18 cellular contexts compared by ENCODE assay signal in the genomic region with DNA sequence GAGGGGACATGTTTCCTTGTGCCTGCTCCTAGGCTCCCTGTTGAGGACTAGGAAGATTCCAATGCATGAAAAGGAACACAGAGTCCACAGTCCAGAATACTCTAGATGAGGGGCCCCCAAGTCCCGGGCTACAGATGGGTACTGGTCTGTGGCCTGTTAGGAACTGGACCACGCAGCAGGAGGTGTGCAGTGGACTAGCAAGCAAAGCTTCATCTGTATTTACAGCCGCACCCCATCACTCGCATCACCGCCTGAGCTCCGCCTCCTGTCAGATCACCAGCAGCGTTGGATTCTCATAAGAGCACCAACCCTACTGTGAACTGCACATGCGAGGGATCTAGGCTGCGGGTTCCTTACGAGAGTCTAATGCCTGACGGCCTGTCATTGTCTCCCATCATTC.
DNase-seq lines count a peak whose midpoint lies in the region; ATAC-seq, FAIRE-seq and TF ChIP-seq lines count a peak whose summit lies in the region.
"Had no signal": no experiment of that assay in that cellular context is flagged by ENCODE, and none has a peak within 500 bp of the region (broad histone marks: within the 10 kb centered on the region; RNA-seq: fewer than 3 reads in every experiment).

No MANE protein-coding gene starts in this region.

- no peak for TF ChIP-seq EP300 in HepG2 (IDR thresholded peaks at IDR 0.05; ENCODE audit: low read depth in 2 of 2, low read length in 2 of 2)
- no peak for TF ChIP-seq EP300 in HepG2 (CRISPR knock-in tag; IDR thresholded peaks at IDR 0.05; ENCODE audit: borderline replicate concordance)

- H3K27me3 ChIP-seq in HepG2 (ENCODE audit: control insufficient read depth in 1 of 2, insufficient read depth in 2 of 2, low read length in 2 of 2): no peaks in the 10 kb centered on the region
- H3K27me3 ChIP-seq in right lobe of liver: no peaks in the 10 kb centered on the region

- H3K4me1 Mint-ChIP-seq in central memory CD8-positive, alpha-beta T cell: peaks cover 92% of the 10 kb centered on the region
- peaks cover 42 to 95% (median 89%) of the 10 kb centered on the region in 4 donors for H3K4me1 Mint-ChIP-seq in naive thymus-derived CD8-positive, alpha-beta T cell

- TF ChIP-seq POLR2A in HepG2 (IDR thresholded peaks at IDR 0.05; ENCODE audit: insufficient read depth in 1 of 2, low read depth in 2 of 2, low read length in 2 of 2) (no peak), right lobe of liver (IDR thresholded peaks at IDR 0.05) (no peak)

- no peak overlapping the region for H3K9ac ChIP-seq in HepG2 (ENCODE audit: insufficient read depth, low read depth, low read length)

- CTCF ChIA-PET in HepG2 (lab: Yijun Ruan, JAX; ENCODE audit: low intra/inter-chr PET ratio, low total read pairs) (no interaction called here), OCI-LY7 (lab: Charles Lee; ENCODE audit: unreplicated experiment) (no interaction called here)

- ATAC-seq in HepG2: no peak
- ATAC-seq in right lobe of liver: no peak
- ATAC-seq in central memory CD8-positive, alpha-beta T cell (replicated peaks; ENCODE audit: extremely low read depth, poor library complexity, severe bottlenecking): no peak
- peak; percentile 5 to 9 for ATAC-seq in naive thymus-derived CD8-positive, alpha-beta T cell
- ATAC-seq in HG03039 (IDR thresholded peaks at IDR 0.05; ENCODE audit: unreplicated experiment): no peak
- ATAC-seq: SK-N-SH treated with all-trans-retinoic acid at 6 μM for 48 hours had no signal

- no peak for TF ChIP-seq CTCF in HepG2 (CRISPR knock-in tag; IDR thresholded peaks at IDR 0.05)
- TF ChIP-seq CTCF in right lobe of liver (IDR thresholded peaks at IDR 0.05): no peak
- no peak for TF ChIP-seq CTCF in OCI-LY7 (conservative IDR thresholded peaks at IDR 0.05; ENCODE audit: low read length)

- peak overlapping the region; percentile 100 for H3K27ac Mint-ChIP-seq in central memory CD8-positive, alpha-beta T cell (ENCODE audit: low read depth)
- peak overlapping the region in 5 of 10 donors; percentile 33 to 79 (median 64) for H3K27ac Mint-ChIP-seq in naive thymus-derived CD8-positive, alpha-beta T cell

- no peak for TF ChIP-seq RAD21 in HepG2 (CRISPR knock-in tag; IDR thresholded peaks at IDR 0.05)

- DNase-seq in HepG2 (ENCODE audit: low spot score) (no peak), right lobe of liver (no peak), OCI-LY7 (ENCODE audit: low spot score) (no peak), DMS 273 treated with DMSO at 0.1 percent for 48 hours (lab: John Stamatoyannopoulos, UW) (no peak)
- DNase-seq in central memory CD8-positive, alpha-beta T cell (ENCODE audit: low spot score in 2 of 2): no peak
- peak in 1 of 10 donors; percentile 34 for DNase-seq in naive thymus-derived CD8-positive, alpha-beta T cell
- no peak for DNase-seq in activated CD4-positive, alpha-beta T cell treated with anti-CD3 and anti-CD28 coated beads, Interleukin-2, amount 50 U/mL, for 4 hours
- DNase-seq: ACHN; GF-D8; NCI-H1092 treated with DMSO at 0.1 percent for 48 hours; NCI-H146; NCI-H2081 treated with DMSO at 0.1 percent for 48 hours; NK-92 treated with Interleukin-12 subunit alpha and Interleukin-12 subunit beta, amount 100 ng/mL, for 24 hours; OCI-M1; SIG-M5 had no signal

- H3K27me3 Mint-ChIP-seq in central memory CD8-positive, alpha-beta T cell: no peaks in the 10 kb centered on the region
- H3K27me3 Mint-ChIP-seq in naive thymus-derived CD8-positive, alpha-beta T cell: no peaks in the 10 kb centered on the region

- peaks cover 0 to 12% of the 10 kb centered on the region in 2 experiments; a peak in 2 of 5 replicates for H3K36me3 ChIP-seq in HepG2 (replicated peaks in 1 of 2; ENCODE audit: control insufficient read depth in 1 of 2, insufficient read depth in 2 of 2, low read length in 2 of 2)
- H3K36me3 ChIP-seq in right lobe of liver: no peaks in the 10 kb centered on the region
- peaks cover 61% of the 10 kb centered on the region for H3K36me3 ChIP-seq in OCI-LY7 (ENCODE audit: insufficient read depth, low read length)
- H3K36me3 ChIP-seq: HAP-1 had no signal

- in situ Hi-C loops in HepG2 (cut with HindIII; ENCODE audit: extremely low pct_ligation_motif_present, low pct_unique_long_range_greater_than_20kb): no loop called here

- BruUV-seq in HepG2 (replicated peaks; lab: Mats Ljungman, UMichigan) (no TSS peak), OCI-LY7 (replicated peaks; lab: Mats Ljungman, UMichigan) (no TSS peak)

- peak overlapping the region; percentile 78 for H3K4me3 Mint-ChIP-seq in central memory CD8-positive, alpha-beta T cell
- H3K4me3 Mint-ChIP-seq in naive thymus-derived CD8-positive, alpha-beta T cell: peak overlapping the region in 7 of 10 donors; percentile 3 to 37 (median 13)

- H3K9me3 ChIP-seq in HepG2 (ENCODE audit: low read length) (no peaks in the 10 kb centered on the region), right lobe of liver (no peaks in the 10 kb centered on the region), OCI-LY7 (ENCODE audit: low read length) (no peaks in the 10 kb centered on the region)
- H3K9me3 ChIP-seq: HAP-1 had no signal

- H3K4me2 ChIP-seq in HepG2 (ENCODE audit: low read depth, low read length) (no peak overlapping the region), OCI-LY7 (ENCODE audit: low read length) (peak overlapping the region; percentile 38; the same call in 1 of the 2 replicates)

- H3K9me2 ChIP-seq in OCI-LY7 (ENCODE audit: insufficient read depth, low read length): no peaks in the 10 kb centered on the region

- peaks cover 88% of the 10 kb centered on the region for H3K79me2 ChIP-seq in HepG2 (ENCODE audit: insufficient read depth, low read length)
- H3K79me2 ChIP-seq in OCI-LY7 (ENCODE audit: insufficient read depth, low read depth, low read length): peaks cover 98% of the 10 kb centered on the region

- 96% methylated on average over 11 of the region's 11 CpGs for WGBS in HepG2 (ENCODE audit: low lambda C conversion rate)
- 96% methylated on average over 10 of the region's 11 CpGs for WGBS in right lobe of liver (ENCODE audit: insufficient coverage, low coverage, low lambda C conversion rate, missing lambda C conversion rate)

- no peak overlapping the region for H3K27ac ChIP-seq in HepG2 (ENCODE audit: extremely low read length, insufficient read depth, low read length)
- no peak overlapping the region for H3K27ac ChIP-seq in right lobe of liver
- H3K27ac ChIP-seq in OCI-LY7 (ENCODE audit: low read depth, low read length, poor library complexity, severe bottlenecking): no peak overlapping the region

- H4K20me1 ChIP-seq in HepG2 (ENCODE audit: insufficient read depth, low read length) (peaks cover 23% of the 10 kb centered on the region), OCI-LY7 (ENCODE audit: insufficient read depth, low read length) (no peaks in the 10 kb centered on the region)

- POLR2A ChIA-PET in HepG2 (lab: Yijun Ruan, JAX) (no interaction called here), OCI-LY7 (lab: Charles Lee) (no interaction called here)
- POLR2A ChIA-PET in naive thymus-derived CD8-positive, alpha-beta T cell (lab: Charles Lee): no interaction called here

- H3K4me3 ChIP-seq in HepG2 (replicated peaks in 1 of 3; ENCODE audit: insufficient read depth in 1 of 3, low read depth in 2 of 3, low read length in 3 of 3): no peak overlapping the region
- H3K4me3 ChIP-seq in right lobe of liver: no peak overlapping the region
- no peak overlapping the region for H3K4me3 ChIP-seq in OCI-LY7 (ENCODE audit: low read depth, low read length, poor library complexity, severe bottlenecking)
- H3K4me3 ChIP-seq: HAP-1 had no signal

- no peak overlapping the region for H2AFZ ChIP-seq in HepG2 (ENCODE audit: low read length)
- H2AFZ ChIP-seq in OCI-LY7 (ENCODE audit: low read length): no peak overlapping the region

- no peak for FAIRE-seq in HepG2 (lab: Jason Lieb, UNC)

- no peaks in the 10 kb centered on the region for H3K9me3 Mint-ChIP-seq in central memory CD8-positive, alpha-beta T cell
- H3K9me3 Mint-ChIP-seq in naive thymus-derived CD8-positive, alpha-beta T cell: no peaks in the 10 kb centered on the region

- intact Hi-C loops in HepG2 (cut with micrococcal nuclease; ENCODE audit: unreplicated experiment): no loop called here
- intact Hi-C loops in right lobe of liver (cut with DNase I): no loop called here
- intact Hi-C loops in OCI-LY7 (cut with micrococcal nuclease; ENCODE audit: unreplicated experiment): no loop called here

- peaks cover 90% of the 10 kb centered on the region for H3K36me3 Mint-ChIP-seq in central memory CD8-positive, alpha-beta T cell (ENCODE audit: insufficient read depth)
- peaks cover 0 to 60% (median 23%) of the 10 kb centered on the region in 3 donors for H3K36me3 Mint-ChIP-seq in naive thymus-derived CD8-positive, alpha-beta T cell

- H3K4me1 ChIP-seq in HepG2 (ENCODE audit: insufficient read depth, low read length) (peaks cover 84% of the 10 kb centered on the region), right lobe of liver (peaks cover 0 to 35% (median 5%) of the 10 kb centered on the region in 4 donors), OCI-LY7 (ENCODE audit: insufficient read depth, low read length, poor library complexity, severe bottlenecking) (peaks cover 7% of the 10 kb centered on the region)

TF ChIP-seq in HepG2, 621 proteins besides CTCF, POLR2A, EP300 and RAD21:
- TF ChIP-seq ZNF260 (CRISPR knock-in tag; IDR thresholded peaks at IDR 0.05; ENCODE audit: borderline replicate concordance, low read depth) (no peak), GTF3A (CRISPR knock-in tag; conservative IDR thresholded peaks at IDR 0.05) (no peak), ZNF563 (CRISPR knock-in tag; IDR thresholded peaks at IDR 0.05) (no peak), ZBTB26 (CRISPR knock-in tag; IDR thresholded peaks at IDR 0.05; ENCODE audit: borderline replicate concordance) (peak; percentile 63; the same call in 1 of the 2 replicates), ETV5 (CRISPR knock-in tag; IDR thresholded peaks at IDR 0.05; ENCODE audit: borderline replicate concordance) (no peak)

Comparison
In these comparisons a context has a peak if more than half of its experiments do, and no peak if none do; other contexts are left out.
1. ATAC-seq: peak in naive thymus-derived CD8-positive, alpha-beta T cell (2 of 2); none in HepG2 (single experiment), right lobe of liver (0 of 4), central memory CD8-positive, alpha-beta T cell (single experiment) and HG03039 (single experiment).